ENCODE assay signal across 12 cellular contexts in genomic region chr7:105674200-105675030, GRCh38.
DNase-seq lines count a peak whose midpoint lies in the region; ATAC-seq and TF ChIP-seq lines count a peak whose summit lies in the region.
"Had no signal": no experiment of that assay in that cellular context is flagged by ENCODE, and none has a peak within 500 bp of the region (broad histone marks: within the 10 kb centered on the region; RNA-seq: fewer than 3 reads in every experiment).

No MANE protein-coding gene starts in this region.

- no peaks in the 10 kb centered on the region for H4K20me1 ChIP-seq in H9 (ENCODE audit: control insufficient read depth, insufficient read depth, insufficient read length)
- no peaks in the 10 kb centered on the region for H4K20me1 ChIP-seq in GM23248 (ENCODE audit: insufficient read depth)

- ATAC-seq in body of pancreas, result peak; percentile 12

- in situ Hi-C loops in GM23248 (cut with MboI), result no loop called here

- no peak overlapping the region for H2BK12ac ChIP-seq in H9 (ENCODE audit: insufficient read length, low read depth, low read length)

- H2BK5ac ChIP-seq in H9 (ENCODE audit: insufficient read length, low read length), result no peak overlapping the region

- no peak overlapping the region for H3K23ac ChIP-seq in H9 (ENCODE audit: insufficient read length, low read depth, low read length)

- H3K79me2 ChIP-seq in H9 (ENCODE audit: insufficient read depth, low read length), result peaks cover 2% of the 10 kb centered on the region; the same call in 1 of the 2 replicates
- no peaks in the 10 kb centered on the region for H3K79me2 ChIP-seq in GM23248 (ENCODE audit: insufficient read depth)

- DNase-seq in T-helper 1 cell, result no peak
- no peak for DNase-seq in H9
- DNase-seq in body of pancreas, result peak in 3 of 4 donors; percentile 28 to 62 (median 39)
- no peak for DNase-seq in GM23248
- DNase-seq in T-helper 9 cell, result no peak
- DNase-seq in HuH-7 (ENCODE audit: low spot score), result no peak
- DNase-seq: GOT3, IMR-90 had no signal

- H2AK5ac ChIP-seq in H9 (ENCODE audit: insufficient read length, low read length), result no peak overlapping the region

- H3K36me3 Mint-ChIP-seq in T-helper 1 cell treated with Interleukin-12 subunit alpha and Interleukin-12 subunit beta and Interleukin-4 antibody, amounts not matched to agents 30 μg/mL and 1 μg/mL, for 36 hours (ENCODE audit: low read depth), result peaks cover 4% of the 10 kb centered on the region
- peaks cover 0 to under 1% (median 0%) of the 10 kb centered on the region in 3 experiments; a peak in 1 of 7 replicates for H3K36me3 Mint-ChIP-seq in H9 (ENCODE audit: insufficient read depth in 1 of 3, low read depth in 3 of 3)

- H3K9me2 ChIP-seq in GM23248 (ENCODE audit: insufficient read depth), result no peaks in the 10 kb centered on the region

- H3F3A ChIP-seq in GM23248 (ENCODE audit: insufficient read depth), result no peaks in the 10 kb centered on the region

- H3K9me3 ChIP-seq in H9 (ENCODE audit: control insufficient read depth, low read depth, low read length), result no peaks in the 10 kb centered on the region
- H3K9me3 ChIP-seq in body of pancreas, result no peaks in the 10 kb centered on the region
- no peaks in the 10 kb centered on the region for H3K9me3 ChIP-seq in GM23248 (ENCODE audit: low read depth)
- H3K9me3 ChIP-seq: upper lobe of left lung had no signal

- H3K23me2 ChIP-seq in H9 (ENCODE audit: insufficient read length, low read depth, low read length, poor library complexity, severe bottlenecking), result no peaks in the 10 kb centered on the region

- H2BK120ac ChIP-seq in H9 (ENCODE audit: low read depth, low read length, poor library complexity, severe bottlenecking), result no peak overlapping the region

- H3K4me2 ChIP-seq in H9 (ENCODE audit: insufficient read depth, insufficient read length, low read length) (no peak overlapping the region), GM23248 (ENCODE audit: unreplicated experiment) (no peak overlapping the region)

- TF ChIP-seq CTCF in H9 (conservative IDR thresholded peaks at IDR 0.05), result no peak
- no peak for TF ChIP-seq CTCF in body of pancreas (IDR thresholded peaks at IDR 0.05)

- H3K27me3 ChIP-seq in H9 (ENCODE audit: insufficient read depth, low read length) (no peaks in the 10 kb centered on the region), body of pancreas (no peaks in the 10 kb centered on the region), rectal smooth muscle tissue (ENCODE audit: control insufficient read depth, insufficient read depth, low read length) (no peaks in the 10 kb centered on the region), GM23248 (replicated peaks; ENCODE audit: insufficient read depth) (no peaks in the 10 kb centered on the region)
- H3K27me3 ChIP-seq: upper lobe of left lung had no signal

- no peak overlapping the region for H3K4me3 Mint-ChIP-seq in T-helper 1 cell treated with Interleukin-12 subunit alpha and Interleukin-12 subunit beta and Interleukin-4 antibody, amounts not matched to agents 30 μg/mL and 1 μg/mL, for 36 hours
- H3K4me3 Mint-ChIP-seq in H9, result 0 out of 5 replicates have a peak overlapping the region, but pooled peaks of 1 of the 2 experiments have one; percentile 13

- H3K18ac ChIP-seq in H9 (ENCODE audit: insufficient read length, low read depth, low read length), result no peak overlapping the region

- no peak overlapping the region for H3K4me3 ChIP-seq in body of pancreas
- no peak overlapping the region for H3K4me3 ChIP-seq in rectal smooth muscle tissue (ENCODE audit: low read length)
- H3K4me3 ChIP-seq in GM23248, result no peak overlapping the region
- H3K4me3 ChIP-seq: upper lobe of left lung had no signal

- H3K4me1 ChIP-seq in H9 (ENCODE audit: insufficient read depth, low read length), result peaks cover 23% of the 10 kb centered on the region; the same call in 1 of the 2 replicates
- peaks cover 65% of the 10 kb centered on the region for H3K4me1 ChIP-seq in body of pancreas
- H3K4me1 ChIP-seq in rectal smooth muscle tissue (ENCODE audit: control insufficient read depth, insufficient read depth, low read length), result peaks cover 3% of the 10 kb centered on the region
- H3K4me1 ChIP-seq in GM23248 (ENCODE audit: insufficient read depth), result 0 out of 2 replicates have a peak, but pooled peaks cover 10% of the 10 kb centered on the region

- no peak for TF ChIP-seq POLR2A in body of pancreas (IDR thresholded peaks at IDR 0.05)

- H3K27ac Mint-ChIP-seq in T-helper 1 cell treated with Interleukin-12 subunit alpha and Interleukin-12 subunit beta and Interleukin-4 antibody, amounts not matched to agents 30 μg/mL and 1 μg/mL, for 36 hours, result peak overlapping the region; percentile 50
- H3K27ac Mint-ChIP-seq in H9, result peak overlapping the region; percentile 28 to 52 (median 44); a peak in 4 of 7 replicates

- no peaks in the 10 kb centered on the region for H3K27me3 Mint-ChIP-seq in T-helper 1 cell treated with Interleukin-12 subunit alpha and Interleukin-12 subunit beta and Interleukin-4 antibody, amounts not matched to agents 30 μg/mL and 1 μg/mL, for 36 hours (ENCODE audit: low read depth)
- H3K27me3 Mint-ChIP-seq in H9 (ENCODE audit: low read depth), result no peaks in the 10 kb centered on the region

- no peaks in the 10 kb centered on the region for H3K9me3 Mint-ChIP-seq in T-helper 1 cell treated with Interleukin-12 subunit alpha and Interleukin-12 subunit beta and Interleukin-4 antibody, amounts not matched to agents 30 μg/mL and 1 μg/mL, for 36 hours
- H3K9me3 Mint-ChIP-seq in H9, result no peaks in the 10 kb centered on the region
- H3K9me3 Mint-ChIP-seq: activated naive CD4-positive, alpha-beta T cell treated with anti-CD3 and anti-CD28 coated beads, Interleukin-2, amount 50 U/mL, for 72 hours had no signal

- H3K36me3 ChIP-seq in body of pancreas (replicated peaks in 1 of 2; ENCODE audit: insufficient read depth in 1 of 2, low read depth in 2 of 2) (no peaks in the 10 kb centered on the region), rectal smooth muscle tissue (ENCODE audit: control insufficient read depth, insufficient read depth, low read length) (no peaks in the 10 kb centered on the region), GM23248 (ENCODE audit: low read depth) (no peaks in the 10 kb centered on the region)
- H3K36me3 ChIP-seq: upper lobe of left lung had no signal

- no peak overlapping the region for H2BK20ac ChIP-seq in H9 (ENCODE audit: low read depth, low read length, poor library complexity, severe bottlenecking)

- H3K14ac ChIP-seq in H9 (ENCODE audit: insufficient read depth, low read length), result no peak overlapping the region

- no peak overlapping the region for H4K91ac ChIP-seq in H9 (ENCODE audit: insufficient read length, low read depth, low read length)

- no peak overlapping the region for H3K56ac ChIP-seq in H9 (ENCODE audit: insufficient read length, low read depth, low read length)

- H3K9ac ChIP-seq in H9 (ENCODE audit: extremely low read depth, insufficient read length, low read length), result no peak overlapping the region
- H3K9ac ChIP-seq in rectal smooth muscle tissue (ENCODE audit: low read length), result no peak overlapping the region
- no peak overlapping the region for H3K9ac ChIP-seq in GM23248

- intact Hi-C loops in body of pancreas (cut with DNase I), result no loop called here

- peaks cover 55% of the 10 kb centered on the region for H3K4me1 Mint-ChIP-seq in T-helper 1 cell treated with Interleukin-12 subunit alpha and Interleukin-12 subunit beta and Interleukin-4 antibody, amounts not matched to agents 30 μg/mL and 1 μg/mL, for 36 hours (ENCODE audit: low read depth)
- H3K4me1 Mint-ChIP-seq in H9, result peaks cover 37 to 40% of the 10 kb centered on the region in 2 experiments

- H2BK15ac ChIP-seq in H9 (ENCODE audit: low read depth, low read length), result no peak overlapping the region

- H3K27ac ChIP-seq in H9 (ENCODE audit: insufficient read length, low read depth, low read length) (no peak overlapping the region), body of pancreas (peak overlapping the region in 3 of 4 donors; percentile 65 to 81 (median 78)), rectal smooth muscle tissue (ENCODE audit: low read depth, low read length) (peak overlapping the region; percentile 42), GM23248 (no peak overlapping the region)

- no peak overlapping the region for H4K8ac ChIP-seq in H9 (replicated peaks; ENCODE audit: insufficient read length, low read depth, low read length)

- H3K4ac ChIP-seq in H9 (ENCODE audit: low read depth, low read length), result no peak overlapping the region

- H3K79me1 ChIP-seq in H9 (ENCODE audit: insufficient read depth, low read depth, low read length, poor library complexity, severe bottlenecking), result peaks cover 3% of the 10 kb centered on the region

- H2AFZ ChIP-seq in H9 (ENCODE audit: low read length), result no peak overlapping the region
- no peak overlapping the region for H2AFZ ChIP-seq in GM23248

- WGBS in H9 (ENCODE audit: extremely low coverage, insufficient read length, low lambda C conversion rate), result no CpG with 5 or more reads among the region's 5 CpGs
- 42 to 60% methylated on average over 5 of the region's 5 CpGs for WGBS in body of pancreas, 2 donors
- WGBS in GM23248 (ENCODE audit: low coverage in 1 of 2, low lambda C conversion rate in 2 of 2, missing lambda C conversion rate in 2 of 2), 2 experiments, result 91 to 92% methylated on average over 5 of the region's 5 CpGs

- no peak overlapping the region for H3T11ph ChIP-seq in H9 (ENCODE audit: low read length)

- H4K5ac ChIP-seq in H9 (ENCODE audit: insufficient read length, low read depth, low read length), result no peak overlapping the region

Comparison
In these comparisons a context has a peak if more than half of its experiments do, and no peak if none do; other contexts are left out.
1. DNase-seq: peak in body of pancreas (3 of 4); none in T-helper 1 cell (0 of 5), H9 (single experiment), GM23248 (single experiment), T-helper 9 cell (single experiment) and HuH-7 (single experiment).
2. H3K27ac ChIP-seq: peak in body of pancreas (3 of 4) and rectal smooth muscle tissue (single experiment); none in H9 (single experiment) and GM23248 (single experiment).